Comparison of ENCODE assay signal across 1 cellular context in genomic region chr6:6474170-6474920, GRCh38.
TF ChIP-seq lines count a peak whose summit lies in the region.

No MANE protein-coding gene starts in this region.

TF ChIP-seq in WTC11, 78 proteins besides CTCF, POLR2A, EP300 and RAD21 (continued from another document):
- no peak for TF ChIP-seq USF2 (CRISPR knock-in tag; IDR thresholded peaks at IDR 0.05)
- TF ChIP-seq SMAD3 (CRISPR knock-in tag; IDR thresholded peaks at IDR 0.05; ENCODE audit: borderline replicate concordance): no peak
- TF ChIP-seq FOXJ3 (CRISPR knock-in tag; IDR thresholded peaks at IDR 0.05; ENCODE audit: borderline replicate concordance): no peak
- TF ChIP-seq E2F5 (CRISPR knock-in tag; IDR thresholded peaks at IDR 0.05): no peak
- TF ChIP-seq ZNF396 (CRISPR knock-in tag; IDR thresholded peaks at IDR 0.05; ENCODE audit: borderline replicate concordance): no peak
- no peak for TF ChIP-seq TCF7 (CRISPR knock-in tag; IDR thresholded peaks at IDR 0.05; ENCODE audit: low read depth)
